In the genomic region with DNA sequence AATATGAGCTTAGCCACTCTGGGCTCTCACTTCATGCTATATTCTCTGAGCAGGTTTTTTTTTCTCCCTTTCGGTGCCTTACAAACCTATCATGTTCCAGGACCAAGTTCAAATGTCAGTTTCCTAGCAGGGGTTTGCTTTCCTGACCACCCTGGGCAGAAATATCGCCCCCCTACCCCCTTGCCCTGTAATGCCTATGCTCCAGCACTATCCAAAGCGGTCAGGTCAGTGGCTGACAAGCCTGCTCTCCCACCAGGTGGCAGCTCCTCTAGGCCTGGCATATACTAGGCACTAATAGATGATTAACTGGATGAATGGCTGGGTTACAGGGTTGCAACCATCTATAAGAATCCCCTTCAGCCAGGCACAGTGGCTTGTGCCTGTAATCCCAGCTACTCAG, we compare ENCODE assay signal across 1 cellular context.
TF ChIP-seq lines count a peak whose summit lies in the region.

No MANE protein-coding gene starts in this region.

TF ChIP-seq in IMR-90, 13 proteins besides CTCF, POLR2A, EP300 and RAD21:
- TF ChIP-seq SMC3 (IDR thresholded peaks at IDR 0.05; ENCODE audit: low read depth, low read length) (no peak), CHD1 (IDR thresholded peaks at IDR 0.05; ENCODE audit: low read depth, low read length) (no peak), MXI1 (IDR thresholded peaks at IDR 0.05; ENCODE audit: borderline replicate concordance, low read depth, low read length) (no peak), RCOR1 (IDR thresholded peaks at IDR 0.05; ENCODE audit: insufficient replicate concordance, low read length) (no peak), MAZ (IDR thresholded peaks at IDR 0.05; ENCODE audit: borderline replicate concordance, low read depth, low read length) (no peak), RFX5 (IDR thresholded peaks at IDR 0.05; ENCODE audit: low read depth, low read length) (no peak), FOS (IDR thresholded peaks at IDR 0.05; ENCODE audit: low read depth, low read length) (no peak), MAFK (IDR thresholded peaks at IDR 0.05; ENCODE audit: low read depth, low read length) (no peak), BHLHE40 (IDR thresholded peaks at IDR 0.05; ENCODE audit: low read depth, low read length) (no peak), CEBPB (IDR thresholded peaks at IDR 0.05; ENCODE audit: low read depth, low read length) (no peak)
- TF ChIP-seq, protein P1, sequence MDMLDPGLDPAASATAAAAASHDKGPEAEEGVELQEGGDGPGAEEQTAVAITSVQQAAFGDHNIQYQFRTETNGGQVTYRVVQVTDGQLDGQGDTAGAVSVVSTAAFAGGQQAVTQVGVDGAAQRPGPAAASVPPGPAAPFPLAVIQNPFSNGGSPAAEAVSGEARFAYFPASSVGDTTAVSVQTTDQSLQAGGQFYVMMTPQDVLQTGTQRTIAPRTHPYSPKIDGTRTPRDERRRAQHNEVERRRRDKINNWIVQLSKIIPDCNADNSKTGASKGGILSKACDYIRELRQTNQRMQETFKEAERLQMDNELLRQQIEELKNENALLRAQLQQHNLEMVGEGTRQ (IDR thresholded peaks at IDR 0.05; ENCODE audit: low read depth, low read length) = no peak
- TF ChIP-seq, protein P2, sequence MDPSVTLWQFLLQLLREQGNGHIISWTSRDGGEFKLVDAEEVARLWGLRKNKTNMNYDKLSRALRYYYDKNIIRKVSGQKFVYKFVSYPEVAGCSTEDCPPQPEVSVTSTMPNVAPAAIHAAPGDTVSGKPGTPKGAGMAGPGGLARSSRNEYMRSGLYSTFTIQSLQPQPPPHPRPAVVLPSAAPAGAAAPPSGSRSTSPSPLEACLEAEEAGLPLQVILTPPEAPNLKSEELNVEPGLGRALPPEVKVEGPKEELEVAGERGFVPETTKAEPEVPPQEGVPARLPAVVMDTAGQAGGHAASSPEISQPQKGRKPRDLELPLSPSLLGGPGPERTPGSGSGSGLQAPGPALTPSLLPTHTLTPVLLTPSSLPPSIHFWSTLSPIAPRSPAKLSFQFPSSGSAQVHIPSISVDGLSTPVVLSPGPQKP (IDR thresholded peaks at IDR 0.05; ENCODE audit: borderline replicate concordance, low read depth, low read length) = no peak
